In the genomic region with DNA sequence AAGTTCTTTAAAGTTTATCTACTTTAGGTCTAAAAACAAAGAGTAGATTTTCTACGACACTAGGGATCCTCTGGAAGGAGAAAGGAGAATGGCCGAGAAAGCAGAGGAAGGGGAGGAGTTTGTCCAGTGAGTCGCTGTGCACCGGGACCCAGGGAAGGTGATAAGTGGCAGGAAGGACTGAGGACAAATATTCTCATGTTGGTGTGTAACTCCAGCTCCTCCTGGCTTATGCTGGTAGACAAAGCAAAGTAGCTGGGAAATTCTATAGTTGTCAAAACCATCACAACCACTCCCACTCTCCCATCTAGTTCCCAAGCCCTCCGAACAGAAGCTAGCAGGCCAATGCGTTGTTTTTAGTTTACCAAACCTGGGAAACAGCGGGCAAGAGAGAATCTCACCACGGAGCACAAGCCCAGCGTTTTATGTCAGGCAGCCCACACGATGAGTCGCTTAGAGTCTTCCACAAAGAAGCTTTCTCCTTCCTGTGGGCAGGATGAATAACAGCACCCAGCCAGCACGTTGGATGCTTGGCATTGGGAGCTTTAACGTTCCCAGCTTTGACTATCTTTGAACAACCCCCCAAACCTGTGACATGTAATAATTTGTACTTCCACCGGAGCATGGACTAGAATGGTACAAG, we compare ENCODE assay signal across 13 cellular contexts. TPM values are rescaled to one million over a fixed set of nuclear protein-coding genes. Genes with fewer than 3 reads are reported as not detected.
DNase-seq lines count a peak whose midpoint lies in the region; ATAC-seq and TF ChIP-seq lines count a peak whose summit lies in the region.
"Had no signal": no experiment of that assay in that cellular context is flagged by ENCODE, and none has a peak within 500 bp of the region (broad histone marks: within the 10 kb centered on the region; RNA-seq: fewer than 3 reads in every experiment).

No MANE protein-coding gene starts in this region.

- no peak for ATAC-seq in Right ventricle myocardium superior (ENCODE audit: poor library complexity)
- ATAC-seq: effector memory CD8-positive, alpha-beta T cell had no signal

- H3K9me3 ChIP-seq in cardiac muscle cell (ENCODE audit: low read depth): no peaks in the 10 kb centered on the region
- H3K9me3 ChIP-seq in effector memory CD4-positive, alpha-beta T cell (ENCODE audit: control insufficient read depth, low read length): no peaks in the 10 kb centered on the region
- H3K9me3 ChIP-seq: neutrophil, transverse colon had no signal

- H3K27me3 ChIP-seq in cardiac muscle cell: no peaks in the 10 kb centered on the region
- no peaks in the 10 kb centered on the region for H3K27me3 ChIP-seq in effector memory CD4-positive, alpha-beta T cell (replicated peaks; ENCODE audit: control insufficient read depth, insufficient read depth, low read length, poor library complexity, severe bottlenecking)
- H3K27me3 ChIP-seq: transverse colon had no signal

- H3K4me3 ChIP-seq in cardiac muscle cell: no peak overlapping the region
- no peak overlapping the region for H3K4me3 ChIP-seq in foreskin fibroblast (ENCODE audit: low read depth in 1 of 2, low read length in 2 of 2)
- no peak overlapping the region for H3K4me3 ChIP-seq in effector memory CD4-positive, alpha-beta T cell (ENCODE audit: insufficient read depth, low read depth, low read length, poor library complexity, severe bottlenecking)
- H3K4me3 ChIP-seq: transverse colon had no signal

- TF ChIP-seq CTCF in cardiac muscle cell (IDR thresholded peaks at IDR 0.05; ENCODE audit: low read depth, low read length) (no peak), foreskin fibroblast (IDR thresholded peaks at IDR 0.05; ENCODE audit: low read depth, low read length) (no peak)

- peaks cover 10% of the 10 kb centered on the region for H3K4me1 ChIP-seq in cardiac muscle cell (ENCODE audit: low read depth)
- no peaks in the 10 kb centered on the region for H3K4me1 ChIP-seq in effector memory CD4-positive, alpha-beta T cell (ENCODE audit: control insufficient read depth, insufficient read depth, low read length, poor library complexity, severe bottlenecking)

- H3K27ac ChIP-seq in cardiac muscle cell: peak overlapping the region; percentile 69
- H3K27ac ChIP-seq in effector memory CD4-positive, alpha-beta T cell (ENCODE audit: insufficient read depth, low read length, poor library complexity, severe bottlenecking): no peak overlapping the region
- H3K27ac ChIP-seq: neutrophil, transverse colon had no signal

- no peaks in the 10 kb centered on the region for H3K36me3 ChIP-seq in cardiac muscle cell
- no peaks in the 10 kb centered on the region for H3K36me3 ChIP-seq in effector memory CD4-positive, alpha-beta T cell (ENCODE audit: control insufficient read depth, insufficient read depth, low read length)
- H3K36me3 ChIP-seq: neutrophil, transverse colon had no signal

- DNase-seq in cardiac muscle cell (ENCODE audit: low read depth in 1 of 2, low spot score in 1 of 2): peak in 1 of 2 donors; percentile 46
- no peak for DNase-seq in Right ventricle myocardium superior
- peak; percentile 51 for DNase-seq in SW480 (ENCODE audit: low spot score)
- DNase-seq in foreskin fibroblast: peak; percentile 37 to 45
- no peak for DNase-seq in stimulated activated CD4-positive, alpha-beta T cell treated with anti-CD3 and anti-CD28 coated beads, Interleukin-4, amount 100 ng/mL, for 24 hours
- DNase-seq in SKM-1 treated with dmso at 0.1 percent for 144 hours (lab: John Stamatoyannopoulos, UW; ENCODE audit: unreplicated experiment): no peak
- no peak for DNase-seq in NCI-H526 (lab: John Stamatoyannopoulos, UW)
- no peak for DNase-seq in effector memory CD4-positive, alpha-beta T cell
- DNase-seq: activated T-cell treated with anti-CD3 and anti-CD28 coated beads, Interleukin-2, amount 50 U/mL, for 48 hours; effector memory CD8-positive, alpha-beta T cell; KBM-7; transverse colon had no signal

- intact Hi-C loops in Right ventricle myocardium superior (cut with DNase I): no loop called here

RNA-seq across cellular contexts. Expression of a gene that starts 32.9 kb away (rescaled TPM):
- total RNA-seq in cardiac muscle cell: 36.7 and 44.3 TPM in 2 replicates
- 17.2 and 23.3 TPM in 2 replicates for polyA plus RNA-seq in cardiac muscle cell
- 25.5 TPM for total RNA-seq in Right ventricle myocardium superior

Comparison
In these comparisons a context has a peak if more than half of its experiments do, and no peak if none do; other contexts are left out.
1. DNase-seq: peak in SW480 (single experiment) and foreskin fibroblast (2 of 2); none in Right ventricle myocardium superior (single experiment), stimulated activated CD4-positive, alpha-beta T cell treated with anti-CD3 and anti-CD28 coated beads, Interleukin-4, amount 100 ng/mL, for 24 hours (single experiment), SKM-1 treated with dmso at 0.1 percent for 144 hours (single experiment), NCI-H526 (0 of 2) and effector memory CD4-positive, alpha-beta T cell (0 of 3).